Comparison of ENCODE assay signal across 15 cellular contexts in genomic region chr11:12691473-12691872, GRCh38. TPM values are rescaled to one million over a fixed set of nuclear protein-coding genes. Genes with fewer than 3 reads are reported as not detected.
A peak's percentile ranks its signal among the peaks of the same experiment; 100 is the strongest.
DNase-seq lines count a peak whose midpoint lies in the region; ATAC-seq and TF ChIP-seq lines count a peak whose summit lies in the region.
"Had no signal": no experiment of that assay in that cellular context is flagged by ENCODE, and none has a peak within 500 bp of the region (broad histone marks: within the 10 kb centered on the region; RNA-seq: fewer than 3 reads in every experiment).

No MANE protein-coding gene starts in this region.

- H3K27me3 ChIP-seq in right atrium auricular region (no peaks in the 10 kb centered on the region), HAP-1 (ENCODE audit: low read depth) (no peaks in the 10 kb centered on the region), MM.1S (replicated peaks; ENCODE audit: insufficient read depth, low read length) (no peaks in the 10 kb centered on the region)
- H3K27me3 ChIP-seq: breast epithelium had no signal

- no peaks in the 10 kb centered on the region for H3F3A ChIP-seq in MM.1S (ENCODE audit: insufficient read depth, low read length)

- in situ Hi-C loops in HAP-1 (cut with MboI; ENCODE audit: low sequenced_read_pairs): loop anchor here (25.0 kb wide), 1 partner anchor 196 kb away; no protein-coding TSS in a partner anchor

- H4K20me1 ChIP-seq in MM.1S (ENCODE audit: insufficient read depth, low read length): peaks cover 8% of the 10 kb centered on the region; the same call in 1 of the 2 replicates

- intact Hi-C loops in cardiac septum (cut with DNase I): loop anchor here (5.0 to 10.0 kb wide), 3 partner anchors 53 to 314 kb away; partner anchors contain the start of gene PARVA

- H3K27me3 Mint-ChIP-seq in brain: peaks cover 2% of the 10 kb centered on the region
- no peaks in the 10 kb centered on the region for H3K27me3 Mint-ChIP-seq in nephron (ENCODE audit: low read depth)

- DNase-seq in right atrium auricular region (ENCODE audit: low spot score) (no peak), cardiac septum (ENCODE audit: low spot score) (no peak), GM19240 (ENCODE audit: insufficient read length, low spot score) (no peak), HAP-1 (ENCODE audit: low spot score in 2 of 2) (no peak), MM.1S (no peak)
- DNase-seq: activated CD4-positive, alpha-beta T cell treated with anti-CD3 and anti-CD28 coated beads, Interleukin-2, amount 50 U/mL, for 48 hours; activated effector memory CD4-positive, alpha-beta T cell treated with Interleukin-2 at 50 U/mL for 16 hours; AML-193; left lung; stimulated activated CD4-positive, alpha-beta T cell treated with anti-CD3 and anti-CD28 coated beads, Interleukin-15, amount 100 ng/mL, for 24 hours had no signal

- H3K4me1 Mint-ChIP-seq in brain (peaks cover 100% of the 10 kb centered on the region), nephron (peaks cover 96% of the 10 kb centered on the region)

- H3K9me3 Mint-ChIP-seq in brain (no peaks in the 10 kb centered on the region), nephron (no peaks in the 10 kb centered on the region)

- H3K27ac Mint-ChIP-seq in brain: peak overlapping the region in 4 of 5 experiments; percentile 14 to 100 (median 92)
- H3K27ac Mint-ChIP-seq in nephron: peak overlapping the region; percentile 91 to 100 (median 97)

- H3K4me1 ChIP-seq in right atrium auricular region (peaks cover 0 to 92% of the 10 kb centered on the region in 2 donors), HAP-1 (peaks cover 62% of the 10 kb centered on the region), MM.1S (ENCODE audit: low read length) (peaks cover 8% of the 10 kb centered on the region)

- H3K9ac ChIP-seq in MM.1S (ENCODE audit: low read length): no peak overlapping the region

- H3K36me3 Mint-ChIP-seq in brain: peaks cover 6% of the 10 kb centered on the region
- no peaks in the 10 kb centered on the region for H3K36me3 Mint-ChIP-seq in nephron (ENCODE audit: low read depth)

- no peaks in the 10 kb centered on the region for H3K9me2 ChIP-seq in MM.1S (replicated peaks; ENCODE audit: insufficient read depth, low read length)

- peak overlapping the region in 3 of 5 experiments; percentile 17 to 62 (median 26) for H3K4me3 Mint-ChIP-seq in brain
- H3K4me3 Mint-ChIP-seq in nephron: peak overlapping the region in 1 of 3 experiments; percentile 33

- H3K36me3 ChIP-seq in right atrium auricular region (no peaks in the 10 kb centered on the region), HAP-1 (replicated peaks) (no peaks in the 10 kb centered on the region), MM.1S (replicated peaks; ENCODE audit: insufficient read depth, low read length) (no peaks in the 10 kb centered on the region)
- H3K36me3 ChIP-seq: breast epithelium, left lung, neutrophil had no signal

- H3K79me2 ChIP-seq in MM.1S (ENCODE audit: low read length): peaks cover 100% of the 10 kb centered on the region

- H3K4me3 ChIP-seq in right atrium auricular region (no peak overlapping the region), HAP-1 (no peak overlapping the region), MM.1S (ENCODE audit: low read length) (no peak overlapping the region)
- H3K4me3 ChIP-seq: breast epithelium, left lung had no signal

- no peak overlapping the region for H2AFZ ChIP-seq in MM.1S (ENCODE audit: low read length)

- peak overlapping the region; percentile 91 to 95 for H3K27ac ChIP-seq in right atrium auricular region
- no peak overlapping the region for H3K27ac ChIP-seq in MM.1S (ENCODE audit: low read length)
- H3K27ac ChIP-seq: neutrophil had no signal

- ATAC-seq in GM21381 (IDR thresholded peaks at IDR 0.05; ENCODE audit: unreplicated experiment): no peak
- ATAC-seq: left lung had no signal

- H3K9me3 ChIP-seq in right atrium auricular region (no peaks in the 10 kb centered on the region), HAP-1 (no peaks in the 10 kb centered on the region), MM.1S (replicated peaks; ENCODE audit: insufficient read depth, low read length) (no peaks in the 10 kb centered on the region)
- H3K9me3 ChIP-seq: breast epithelium, left lung, neutrophil had no signal

- H3K4me2 ChIP-seq in MM.1S (ENCODE audit: low read depth, low read length): no peak overlapping the region

- TF ChIP-seq CTCF in right atrium auricular region (IDR thresholded peaks at IDR 0.05): no peak
- no peak for TF ChIP-seq CTCF in brain (conservative IDR thresholded peaks at IDR 0.05)
- no peak for TF ChIP-seq CTCF in nephron (IDR thresholded peaks at IDR 0.05; ENCODE audit: unreplicated experiment in 3 of 3)
- TF ChIP-seq CTCF in MM.1S (IDR thresholded peaks at IDR 0.05; ENCODE audit: low read length): no peak

RNA-seq across cellular contexts. Expression of gene TEAD1, which starts 17.3 kb away (rescaled TPM):
- total RNA-seq in right atrium auricular region: 10 to 100 TPM; 73.8 to 99.8 TPM
- total RNA-seq in cardiac septum: 103 TPM
- 32.4 TPM for polyA plus RNA-seq in brain (ENCODE audit: insufficient read depth, low read depth, low replicate concordance)
